In genomic region chr18:47415888-47416287, GRCh38 we compare ENCODE assay signal across 3 cellular contexts.
"Had no signal": no experiment of that assay in that cellular context is flagged by ENCODE, and none has a peak within 500 bp of the region (broad histone marks: within the 10 kb centered on the region; RNA-seq: fewer than 3 reads in every experiment).

No MANE protein-coding gene starts in this region.

- H3K4me3 ChIP-seq: GM12878 had no signal

- DNase-seq: GDM1, GF-D8 had no signal

- ATAC-seq: GM12878 had no signal
